Comparison of ENCODE assay signal across 22 cellular contexts in the genomic region with DNA sequence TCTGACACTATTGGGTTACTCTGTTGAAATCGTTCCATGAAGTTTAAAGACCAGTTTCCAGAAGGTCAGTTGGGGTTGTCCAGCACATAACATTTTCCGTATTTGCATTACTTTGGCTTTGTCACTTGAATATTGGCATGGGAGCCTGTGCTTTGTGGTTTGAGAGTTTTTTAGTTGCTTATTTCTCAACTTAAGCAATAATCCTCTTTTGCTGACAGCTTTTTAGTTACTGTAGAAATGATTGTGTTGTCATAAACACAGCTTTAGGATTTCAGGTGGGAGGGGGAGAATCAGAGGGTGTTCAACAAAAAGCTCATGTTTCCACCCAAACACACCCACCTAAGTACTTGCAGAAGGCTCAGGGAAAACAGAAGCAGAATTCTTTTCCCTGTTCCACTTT.
"Had no signal": no experiment of that assay in that cellular context is flagged by ENCODE, and none has a peak within 500 bp of the region (broad histone marks: within the 10 kb centered on the region; RNA-seq: fewer than 3 reads in every experiment).

No MANE protein-coding gene starts in this region.

- DNase-seq: activated CD4-positive, alpha-beta memory T cell treated with anti-CD3 and anti-CD28 coated beads for 36 hours; activated CD4-positive, alpha-beta T cell treated with anti-CD3 and anti-CD28 coated beads for 48 hours; activated CD4-positive, CD25-positive, alpha-beta regulatory T cell; activated effector memory CD4-positive, alpha-beta T cell treated with Interleukin-2 at 50 U/mL for 16 hours; activated naive CD4-positive, alpha-beta T cell treated with anti-CD3 and anti-CD28 coated beads for 36 hours; activated naive CD8-positive, alpha-beta T cell treated with anti-CD3 and anti-CD28 coated beads, Interleukin-2, amount 10 ng/mL, durations not matched to agents 7 days and 5 days; activated T-cell treated with anti-CD3 and anti-CD28 coated beads, Interleukin-2, amount 50 U/mL, for 72 hours; amygdala; brain microvascular endothelial cell; central memory CD4-positive, alpha-beta T cell; dermis blood vessel endothelial cell; effector CD8-positive, alpha-beta T cell; erythroblast; gastrocnemius medialis; hypothalamus; retina; stimulated activated CD4-positive, alpha-beta T cell treated with anti-CD3 and anti-CD28 coated beads, Interleukin-12 subunit alpha, Interleukin-12 subunit beta, amount 100 ng/mL, for 4 hours; stimulated activated naive CD8-positive, alpha-beta T cell treated with anti-CD3 and anti-CD28 coated beads, Interleukin-15, amount 100 ng/mL, for 72 hours; transverse colon had no signal

- H3K4me3 ChIP-seq: gastrocnemius medialis, suprapubic skin, transverse colon had no signal

- ATAC-seq: activated T-cell treated with anti-CD3 and anti-CD28 coated beads, Interleukin-2, amount 50 U/mL, for 72 hours; gastrocnemius medialis; stimulated activated naive CD8-positive, alpha-beta T cell treated with anti-CD3 and anti-CD28 coated beads, Interleukin-15, amount 100 ng/mL, for 72 hours had no signal

- FAIRE-seq: islet of Langerhans, urothelium cell line had no signal
